20 cellular contexts compared by ENCODE assay signal in genomic region chr9:96333958-96334357, GRCh38. TPM values are rescaled to one million over a fixed set of nuclear protein-coding genes. Genes with fewer than 3 reads are reported as not detected.
A peak's percentile ranks its signal among the peaks of the same experiment; 100 is the strongest.
DNase-seq lines count a peak whose midpoint lies in the region; ATAC-seq and TF ChIP-seq lines count a peak whose summit lies in the region.
"Had no signal": no experiment of that assay in that cellular context is flagged by ENCODE, and none has a peak within 500 bp of the region (broad histone marks: within the 10 kb centered on the region; RNA-seq: fewer than 3 reads in every experiment).

No MANE protein-coding gene starts in this region.

- peak overlapping the region; percentile 35 for H3K4me2 ChIP-seq in HCT116 (ENCODE audit: low read length)

- no TSS peak for BruUV-seq in HCT116 (replicated peaks; lab: Mats Ljungman, UMichigan)

- no peak for ATAC-seq in HCT116
- ATAC-seq: CD8-positive, alpha-beta T cell had no signal

- no peak for TF ChIP-seq RAD21 in HCT116 (IDR thresholded peaks at IDR 0.05; ENCODE audit: low read depth)

- peaks cover 25 to 44% of the 10 kb centered on the region in 2 experiments for H3K4me1 ChIP-seq in HCT116 (ENCODE audit: control insufficient read depth in 1 of 2, insufficient read depth in 2 of 2, low read length in 2 of 2)
- H3K4me1 ChIP-seq: HAP-1 had no signal

- DNase-seq in HCT116 (ENCODE audit: low read depth, low spot score), result no peak
- DNase-seq in NCI-H69 (lab: John Stamatoyannopoulos, UW), result peak; percentile 16
- peak; percentile 16 for DNase-seq in iris pigment epithelial cell (ENCODE audit: low read depth)
- DNase-seq in activated T-cell treated with anti-CD3 and anti-CD28 coated beads, Interleukin-2, amount 50 U/mL, for 48 hours, result no peak
- DNase-seq in NCI-H1092 (lab: John Stamatoyannopoulos, UW), result no peak
- no peak for DNase-seq in nucleus accumbens (lab: John Stamatoyannopoulos, UW)
- DNase-seq in KG1 (lab: John Stamatoyannopoulos, UW), result no peak
- DNase-seq: CD8-positive, alpha-beta T cell; COR-L47; DMS153; DMS79 treated with DMSO at 0.1 percent for 48 hours; EL; GDM1; GOT3; HFFc6 had no signal

- no peaks in the 10 kb centered on the region for H3K9me2 ChIP-seq in HCT116 (ENCODE audit: insufficient read depth)

- intact Hi-C loops in HCT116 (cut with micrococcal nuclease), result no loop called here

- no peak for TF ChIP-seq CTCF in HCT116 (IDR thresholded peaks at IDR 0.05 in 2 of 3, conservative IDR thresholded peaks at IDR 0.05 in 1 of 3; ENCODE audit: borderline replicate concordance in 1 of 3, insufficient read depth in 1 of 3, low read depth in 2 of 3, low read length in 2 of 3)

- no peaks in the 10 kb centered on the region for H3K9me3 ChIP-seq in HCT116 (ENCODE audit: control insufficient read depth in 1 of 2, insufficient read depth in 1 of 2, low read depth in 1 of 2, low read length in 2 of 2)
- H3K9me3 ChIP-seq: HAP-1 had no signal

- H3K4me3 ChIP-seq in HCT116 (replicated peaks in 1 of 2; ENCODE audit: low read depth in 1 of 2, low read length in 2 of 2), result no peak overlapping the region
- H3K4me3 ChIP-seq: HAP-1 had no signal

- CTCF ChIA-PET in HCT116 (lab: Charles Lee), result no interaction called here

- no peak overlapping the region for H3K27ac ChIP-seq in HCT116 (ENCODE audit: low read depth, low read length)
- H3K27ac ChIP-seq: HL-60 had no signal

- POLR2A ChIA-PET in HCT116 (lab: Charles Lee), result no interaction called here

- no peak for TF ChIP-seq POLR2A in HCT116 (IDR thresholded peaks at IDR 0.05; ENCODE audit: borderline replicate concordance, extremely low read depth, insufficient read depth, insufficient read length)

- H2AFZ ChIP-seq in HCT116 (ENCODE audit: low read depth, low read length, poor library complexity, severe bottlenecking), result no peak overlapping the region

- no peak overlapping the region for H3K9ac ChIP-seq in HCT116 (ENCODE audit: low read length)

- H4K20me1 ChIP-seq in HCT116 (ENCODE audit: insufficient read depth), result no peaks in the 10 kb centered on the region

- H3K27me3 ChIP-seq in HCT116 (ENCODE audit: insufficient read depth, low read length), result no peaks in the 10 kb centered on the region

- H3K36me3 ChIP-seq in HCT116 (ENCODE audit: control insufficient read depth in 1 of 2, insufficient read depth in 2 of 2, low read length in 2 of 2), result no peaks in the 10 kb centered on the region
- H3K36me3 ChIP-seq: HAP-1 had no signal

- no peaks in the 10 kb centered on the region for H3K79me2 ChIP-seq in HCT116 (ENCODE audit: insufficient read depth, low read length)

- RAD21 ChIA-PET in HCT116 (lab: Charles Lee; ENCODE audit: low non-redundant PET in 1 of 2, low total read pairs in 2 of 2, uncharacterized antibody in 2 of 2, unreplicated experiment in 2 of 2), result no interaction called here

TF ChIP-seq in HCT116, 20 proteins besides CTCF, POLR2A, EP300 and RAD21:
- TF ChIP-seq CEBPB (IDR thresholded peaks at IDR 0.05; ENCODE audit: low read depth) (no peak), JUND (IDR thresholded peaks at IDR 0.05) (no peak), FOSL1 (IDR thresholded peaks at IDR 0.05; ENCODE audit: low read depth) (no peak), SP1 (IDR thresholded peaks at IDR 0.05; ENCODE audit: low read depth) (no peak), SRF (IDR thresholded peaks at IDR 0.05; ENCODE audit: low read depth) (no peak), CBX3 (IDR thresholded peaks at IDR 0.05; ENCODE audit: low read depth) (no peak), REST (IDR thresholded peaks at IDR 0.05; ENCODE audit: low read depth) (no peak), YY1 (IDR thresholded peaks at IDR 0.05; ENCODE audit: extremely low read depth, insufficient replicate concordance, low read depth, low read length) (no peak)

RNA-seq across cellular contexts. Expression of gene HSD17B3, which starts 32.0 kb away (rescaled TPM):
- 0.37 TPM for total RNA-seq in HCT116 (2021; ENCODE audit: unreplicated experiment)
- 0.17 and 0.20 TPM in 2 replicates for polyA plus RNA-seq in HCT116 (2012)
- total RNA-seq: A673, HFFc6 had no signal
- polyA plus RNA-seq: BJ, CD14-positive monocyte had no signal

RNA-seq across cellular contexts. Expression of gene SLC35D2, which starts 49.6 kb away (rescaled TPM):
- 32.5 TPM for total RNA-seq in HCT116 (2021; ENCODE audit: unreplicated experiment)
- 23.2 and 27.6 TPM in 2 replicates for polyA plus RNA-seq in HCT116 (2012)

Comparison
In these comparisons a context has a peak if more than half of its experiments do, and no peak if none do; other contexts are left out.
1. DNase-seq: peak in NCI-H69 (single experiment) and iris pigment epithelial cell (single experiment); none in HCT116 (single experiment), activated T-cell treated with anti-CD3 and anti-CD28 coated beads, Interleukin-2, amount 50 U/mL, for 48 hours (0 of 2), NCI-H1092 (single experiment), nucleus accumbens (0 of 56) and KG1 (single experiment).